10 cellular contexts compared by ENCODE assay signal in the genomic region with DNA sequence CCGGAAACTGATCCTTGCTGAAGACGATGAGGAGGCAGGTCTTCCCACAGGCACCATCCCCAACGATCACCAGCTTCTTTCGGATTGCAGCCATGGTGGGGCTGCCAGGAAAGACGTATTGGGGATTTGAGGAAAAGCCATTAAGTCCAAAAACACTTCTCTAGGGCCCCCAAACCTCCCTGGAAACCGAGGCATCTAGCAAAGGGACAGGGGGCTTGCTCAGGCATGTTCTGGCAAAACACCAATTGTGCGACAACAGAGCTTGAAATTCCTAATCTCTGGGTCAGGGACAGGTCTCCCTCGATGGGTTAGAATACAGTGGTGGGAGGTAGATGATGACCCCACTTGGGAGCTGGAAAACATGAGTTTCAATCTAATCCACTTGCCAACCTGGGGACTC. TPM values are rescaled to one million over a fixed set of nuclear protein-coding genes. Genes with fewer than 3 reads are reported as not detected.
DNase-seq lines count a peak whose midpoint lies in the region; ATAC-seq, FAIRE-seq and TF ChIP-seq lines count a peak whose summit lies in the region.
"Had no signal": no experiment of that assay in that cellular context is flagged by ENCODE, and none has a peak within 500 bp of the region (broad histone marks: within the 10 kb centered on the region; RNA-seq: fewer than 3 reads in every experiment).

No MANE protein-coding gene starts in this region.

- peak overlapping the region; percentile 89 for H3K9ac ChIP-seq in astrocyte (ENCODE audit: low read length)

- no peaks in the 10 kb centered on the region for H3K27me3 ChIP-seq in astrocyte (ENCODE audit: insufficient read depth, low read length)
- no peaks in the 10 kb centered on the region for H3K27me3 ChIP-seq in thoracic aorta (replicated peaks; ENCODE audit: insufficient read depth)

- H3K27ac Mint-ChIP-seq in activated CD8-positive, alpha-beta T cell treated with anti-CD3 and anti-CD28 coated beads, Interleukin-2, amount 10 ng/mL, durations not matched to agents 7 days and 5 days, result peak overlapping the region; percentile 92
- no peak overlapping the region for H3K27ac Mint-ChIP-seq in activated CD8-positive, alpha-beta T cell treated with anti-CD3 and anti-CD28 coated beads for 36 hours
- H3K27ac Mint-ChIP-seq in astrocyte (ENCODE audit: unreplicated experiment), result peak overlapping the region; percentile 96

- peaks cover 13% of the 10 kb centered on the region for H3K27me3 Mint-ChIP-seq in activated CD8-positive, alpha-beta T cell treated with anti-CD3 and anti-CD28 coated beads, Interleukin-2, amount 10 ng/mL, durations not matched to agents 7 days and 5 days (ENCODE audit: low read depth)
- H3K27me3 Mint-ChIP-seq in activated CD8-positive, alpha-beta T cell treated with anti-CD3 and anti-CD28 coated beads for 36 hours, result peaks cover 9% of the 10 kb centered on the region
- no peaks in the 10 kb centered on the region for H3K27me3 Mint-ChIP-seq in astrocyte (ENCODE audit: low read depth, unreplicated experiment)
- H3K27me3 Mint-ChIP-seq: stimulated activated memory B cell treated with anti-CD40 and anti-IgM and Interleukin-4, amounts not matched to agents 10 μg/mL and 1 μg/mL and 100 μg/mL, for 72 hours had no signal

- H3K9me3 Mint-ChIP-seq in activated CD8-positive, alpha-beta T cell treated with anti-CD3 and anti-CD28 coated beads, Interleukin-2, amount 10 ng/mL, durations not matched to agents 7 days and 5 days (ENCODE audit: insufficient read depth), result no peaks in the 10 kb centered on the region
- H3K9me3 Mint-ChIP-seq in activated CD8-positive, alpha-beta T cell treated with anti-CD3 and anti-CD28 coated beads for 36 hours, result no peaks in the 10 kb centered on the region
- H3K9me3 Mint-ChIP-seq in astrocyte (ENCODE audit: unreplicated experiment), result no peaks in the 10 kb centered on the region
- H3K9me3 Mint-ChIP-seq: stimulated activated memory B cell treated with anti-CD40 and anti-IgM and Interleukin-4, amounts not matched to agents 10 μg/mL and 1 μg/mL and 100 μg/mL, for 72 hours had no signal

- H3K9me3 ChIP-seq in astrocyte (ENCODE audit: insufficient read depth, low read depth, low read length), result no peaks in the 10 kb centered on the region
- no peaks in the 10 kb centered on the region for H3K9me3 ChIP-seq in thoracic aorta

- CTCF ChIA-PET in activated CD8-positive, alpha-beta T cell treated with anti-CD3 and anti-CD28 coated beads, Interleukin-2, amount 10 ng/mL, durations not matched to agents 7 days and 5 days (lab: Charles Lee), result interaction anchor here (1.5 to 6.9 kb wide), 5 partner anchors 13 to 312 kb away, joined by 4 to 56 read pairs (median 14); partner anchors contain the start of genes MOV10 and PPM1J
- CTCF ChIA-PET in activated CD8-positive, alpha-beta T cell treated with anti-CD3 and anti-CD28 coated beads for 36 hours (lab: Charles Lee), result interaction anchor here (1.0 to 6.2 kb wide), 5 partner anchors 13 to 369 kb away, joined by 3 to 60 read pairs (median 6); partner anchors contain the start of genes LRIG2 and PPM1J

- H3K4me3 ChIP-seq in astrocyte (ENCODE audit: insufficient read depth, low read depth, low read length) (no peak overlapping the region), thoracic aorta (no peak overlapping the region)

- no peak for TF ChIP-seq CTCF in activated CD8-positive, alpha-beta T cell treated with anti-CD3 and anti-CD28 coated beads for 36 hours (IDR thresholded peaks at IDR 0.05)
- TF ChIP-seq CTCF in astrocyte (IDR thresholded peaks at IDR 0.05; ENCODE audit: insufficient read depth, low read depth, low read length) (no peak), thoracic aorta (IDR thresholded peaks at IDR 0.05) (no peak)

- H2AFZ ChIP-seq in astrocyte (ENCODE audit: low read depth, low read length), result no peak overlapping the region

- H3K36me3 Mint-ChIP-seq in activated CD8-positive, alpha-beta T cell treated with anti-CD3 and anti-CD28 coated beads, Interleukin-2, amount 10 ng/mL, durations not matched to agents 7 days and 5 days (ENCODE audit: low read depth), result peaks cover 45% of the 10 kb centered on the region
- peaks cover 16% of the 10 kb centered on the region for H3K36me3 Mint-ChIP-seq in activated CD8-positive, alpha-beta T cell treated with anti-CD3 and anti-CD28 coated beads for 36 hours (ENCODE audit: low read depth)
- H3K36me3 Mint-ChIP-seq in astrocyte (ENCODE audit: low read depth, unreplicated experiment), result peaks cover 18% of the 10 kb centered on the region

- peaks cover 17% of the 10 kb centered on the region for H3K36me3 ChIP-seq in astrocyte (ENCODE audit: insufficient read depth, low read length)
- H3K36me3 ChIP-seq in thoracic aorta, result peaks cover 17% of the 10 kb centered on the region

- H3K4me1 Mint-ChIP-seq in activated CD8-positive, alpha-beta T cell treated with anti-CD3 and anti-CD28 coated beads, Interleukin-2, amount 10 ng/mL, durations not matched to agents 7 days and 5 days (ENCODE audit: low read depth), result peaks cover 73% of the 10 kb centered on the region
- peaks cover 60% of the 10 kb centered on the region for H3K4me1 Mint-ChIP-seq in activated CD8-positive, alpha-beta T cell treated with anti-CD3 and anti-CD28 coated beads for 36 hours (ENCODE audit: low read depth)
- H3K4me1 Mint-ChIP-seq in astrocyte (ENCODE audit: low read depth, unreplicated experiment), result peaks cover 54% of the 10 kb centered on the region

- FAIRE-seq in astrocyte (lab: Jason Lieb, UNC), result no peak
- FAIRE-seq: H54 had no signal

- no peak overlapping the region for H3K27ac ChIP-seq in astrocyte (ENCODE audit: low read depth, low read length)
- peak overlapping the region; percentile 79 to 99 for H3K27ac ChIP-seq in thoracic aorta

- intact Hi-C loops in activated CD8-positive, alpha-beta T cell treated with anti-CD3 and anti-CD28 coated beads for 36 hours (cut with micrococcal nuclease), result loop anchor here (10.0 kb wide), 1 partner anchor 89 kb away; the partner anchor contains the start of genes CAPZA1 and ST7L
- intact Hi-C loops in posterior vena cava (cut with DNase I), result loop anchor here in 1 of 2 donors (10.0 kb wide), 1 partner anchor 309 kb away; the partner anchor contains the start of gene CTTNBP2NL

- peak overlapping the region; percentile 91 for H3K4me2 ChIP-seq in astrocyte (ENCODE audit: low read length)

- DNase-seq in activated CD8-positive, alpha-beta T cell treated with anti-CD3 and anti-CD28 coated beads, Interleukin-2, amount 10 ng/mL, durations not matched to agents 7 days and 5 days, result no peak
- DNase-seq in activated CD8-positive, alpha-beta T cell treated with anti-CD3 and anti-CD28 coated beads for 36 hours, result no peak
- DNase-seq in astrocyte (ENCODE audit: low read depth) (no peak), mesenteric fat pad (ENCODE audit: low spot score) (peak; percentile 67), thoracic aorta (ENCODE audit: low spot score) (no peak), posterior vena cava (ENCODE audit: low spot score) (no peak)

- peaks cover 67% of the 10 kb centered on the region for H3K4me1 ChIP-seq in astrocyte (ENCODE audit: insufficient read depth, low read length)
- peaks cover 20 to 76% of the 10 kb centered on the region in 2 donors for H3K4me1 ChIP-seq in thoracic aorta (ENCODE audit: control insufficient read depth in 1 of 2, low read depth in 2 of 2)

- H4K20me1 ChIP-seq in astrocyte (ENCODE audit: insufficient read depth, low read length), result peaks cover 40% of the 10 kb centered on the region

- POLR2A ChIA-PET in activated CD8-positive, alpha-beta T cell treated with anti-CD3 and anti-CD28 coated beads, Interleukin-2, amount 10 ng/mL, durations not matched to agents 7 days and 5 days (lab: Charles Lee), result interaction anchor here (0.8 to 3.5 kb wide), 7 partner anchors 12 to 85 kb away, joined by 3 to 36 read pairs (median 5); partner anchors contain the start of genes CAPZA1, MOV10, PPM1J and ST7L
- POLR2A ChIA-PET in activated CD8-positive, alpha-beta T cell treated with anti-CD3 and anti-CD28 coated beads for 36 hours (lab: Charles Lee), result interaction anchor here (0.9 to 7.5 kb wide), 13 partner anchors 9 to 313 kb away, joined by 3 to 59 read pairs (median 5); partner anchors contain the start of genes CAPZA1, MOV10, PPM1J and ST7L

- no peak for ATAC-seq in activated CD8-positive, alpha-beta T cell treated with anti-CD3 and anti-CD28 coated beads, Interleukin-2, amount 10 ng/mL, durations not matched to agents 7 days and 5 days
- ATAC-seq in activated CD8-positive, alpha-beta T cell treated with anti-CD3 and anti-CD28 coated beads for 36 hours, result no peak
- no peak for ATAC-seq in thoracic aorta (ENCODE audit: insufficient number of reproducible peaks, low FRiP score, low read depth)
- ATAC-seq in HG03025 (IDR thresholded peaks at IDR 0.05; ENCODE audit: low FRiP score, unreplicated experiment), result no peak
- ATAC-seq in HG03460 (IDR thresholded peaks at IDR 0.05; ENCODE audit: unreplicated experiment), result no peak
- ATAC-seq: stimulated activated memory B cell treated with anti-CD40 and anti-IgM and Interleukin-4, amounts not matched to agents 10 μg/mL and 1 μg/mL and 100 μg/mL, for 72 hours had no signal

- peak overlapping the region; percentile 79 for H3K4me3 Mint-ChIP-seq in activated CD8-positive, alpha-beta T cell treated with anti-CD3 and anti-CD28 coated beads, Interleukin-2, amount 10 ng/mL, durations not matched to agents 7 days and 5 days
- H3K4me3 Mint-ChIP-seq in activated CD8-positive, alpha-beta T cell treated with anti-CD3 and anti-CD28 coated beads for 36 hours, result no peak overlapping the region
- H3K4me3 Mint-ChIP-seq in astrocyte (ENCODE audit: unreplicated experiment), result peak overlapping the region; percentile 92
- H3K4me3 Mint-ChIP-seq: stimulated activated memory B cell treated with anti-CD40 and anti-IgM and Interleukin-4, amounts not matched to agents 10 μg/mL and 1 μg/mL and 100 μg/mL, for 72 hours had no signal

- peaks cover 50% of the 10 kb centered on the region for H3K79me2 ChIP-seq in astrocyte (ENCODE audit: insufficient read depth, low read length)

RNA-seq across cellular contexts. Expression of gene RHOC, which starts 3.2 kb away (rescaled TPM):
- 10 to 100 TPM; 85.6 to 93.8 TPM for total RNA-seq in activated CD8-positive, alpha-beta T cell treated with anti-CD3 and anti-CD28 coated beads, Interleukin-2, amount 10 ng/mL, durations not matched to agents 7 days and 5 days
- 10 to 100 TPM; 34.2 to 34.7 TPM for total RNA-seq in activated CD8-positive, alpha-beta T cell treated with anti-CD3 and anti-CD28 coated beads for 36 hours
- total RNA-seq in astrocyte (585 and 657 TPM in 2 replicates), mesenteric fat pad (253 TPM), thoracic aorta (100 to 1,000 TPM; 297 to 378 TPM), posterior vena cava (100 to 1,000 TPM; 297 to 387 TPM)

RNA-seq across cellular contexts. Expression of gene PPM1J, which starts 11.4 kb away (rescaled TPM):
- not detected for total RNA-seq in activated CD8-positive, alpha-beta T cell treated with anti-CD3 and anti-CD28 coated beads, Interleukin-2, amount 10 ng/mL, durations not matched to agents 7 days and 5 days
- 1 to 10 TPM; 1.7 to 2.8 TPM for total RNA-seq in activated CD8-positive, alpha-beta T cell treated with anti-CD3 and anti-CD28 coated beads for 36 hours
- 5.2 TPM in 2 replicates for total RNA-seq in astrocyte
- 0.61 TPM for total RNA-seq in mesenteric fat pad
- total RNA-seq in thoracic aorta, result 1 to 10 TPM; 2.3 to 2.7 TPM
- 1 to 10 TPM; 2.1 to 3.0 TPM for total RNA-seq in posterior vena cava

RNA-seq across cellular contexts. Expression of gene MOV10, which starts 29.2 kb away (rescaled TPM):
- total RNA-seq in activated CD8-positive, alpha-beta T cell treated with anti-CD3 and anti-CD28 coated beads, Interleukin-2, amount 10 ng/mL, durations not matched to agents 7 days and 5 days, result 100 to 1,000 TPM; 120 TPM
- total RNA-seq in activated CD8-positive, alpha-beta T cell treated with anti-CD3 and anti-CD28 coated beads for 36 hours, result 10 to 100 TPM; 77.2 to 78.5 TPM
- total RNA-seq in astrocyte (121 and 147 TPM in 2 replicates), mesenteric fat pad (38.0 TPM), thoracic aorta (10 to 100 TPM; 28.3 to 31.9 TPM), posterior vena cava (10 to 100 TPM; 29.5 to 32.3 TPM)
